8 cellular contexts compared by ENCODE assay signal in the genomic region with DNA sequence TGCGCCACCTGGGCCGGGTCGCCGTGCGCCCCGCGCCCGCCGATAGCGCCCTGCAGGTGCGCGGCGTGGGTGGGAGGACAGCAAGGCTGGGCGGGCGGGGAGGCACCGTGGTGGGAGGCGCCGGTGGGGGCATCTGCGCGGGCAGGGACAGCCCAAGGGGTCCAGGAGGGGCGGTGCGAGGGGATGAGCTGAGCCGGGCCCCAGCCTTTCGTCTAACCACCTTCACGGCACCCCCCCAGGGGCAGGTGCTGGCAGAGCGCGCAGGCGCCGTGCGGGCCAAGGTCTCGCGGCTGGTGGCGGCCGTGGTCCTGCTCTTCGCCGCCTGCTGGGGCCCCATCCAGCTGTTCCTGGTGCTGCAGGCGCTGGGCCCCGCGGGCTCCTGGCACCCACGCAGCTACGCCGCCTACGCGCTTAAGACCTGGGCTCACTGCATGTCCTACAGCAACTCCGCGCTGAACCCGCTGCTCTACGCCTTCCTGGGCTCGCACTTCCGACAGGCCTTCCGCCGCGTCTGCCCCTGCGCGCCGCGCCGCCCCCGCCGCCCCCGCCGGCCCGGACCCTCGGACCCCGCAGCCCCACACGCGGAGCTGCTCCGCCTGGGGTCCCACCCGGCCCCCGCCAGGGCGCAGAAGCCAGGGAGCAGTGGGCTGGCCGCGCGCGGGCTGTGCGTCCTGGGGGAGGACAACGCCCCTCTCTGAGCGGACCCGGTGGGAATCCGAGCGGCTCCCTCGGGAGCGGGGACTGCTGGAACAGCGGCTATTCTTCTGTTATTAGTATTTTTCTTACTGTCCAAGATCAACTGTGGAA. TPM values are rescaled to one million over a fixed set of nuclear protein-coding genes. Genes with fewer than 3 reads are reported as not detected.
A peak's percentile ranks its signal among the peaks of the same experiment; 100 is the strongest.
DNase-seq lines count a peak whose midpoint lies in the region; ATAC-seq and TF ChIP-seq lines count a peak whose summit lies in the region.

No MANE protein-coding gene starts in this region.

- no peaks in the 10 kb centered on the region for H3K36me3 Mint-ChIP-seq in T-helper 17 cell (ENCODE audit: low read depth)

- H3K27ac ChIP-seq in BLaER1 treated with 17β-estradiol and CSF1 and Interleukin-3, amounts not matched to agents 10 nM and 100 nM, result no peak overlapping the region
- no peak overlapping the region for H3K27ac ChIP-seq in body of pancreas
- no peak overlapping the region for H3K27ac ChIP-seq in neuronal stem cell (replicated peaks; ENCODE audit: low read length)

- no peak for TF ChIP-seq POLR2A in body of pancreas (IDR thresholded peaks at IDR 0.05)

- intact Hi-C loops in body of pancreas (cut with DNase I), result no loop called here

- peak overlapping the region; percentile 91 for H3K27ac Mint-ChIP-seq in T-helper 17 cell

- no peaks in the 10 kb centered on the region for H3K27me3 Mint-ChIP-seq in T-helper 17 cell

- peak overlapping the region; percentile 55 for H3K23ac ChIP-seq in neuronal stem cell (ENCODE audit: low read depth, low read length, poor library complexity)

- H2BK5ac ChIP-seq in neuronal stem cell (ENCODE audit: low read length), result peak overlapping the region; percentile 84

- peaks cover 50 to 55% (median 52%) of the 10 kb centered on the region in 10 experiments for H3K4me1 ChIP-seq in BLaER1 treated with 17β-estradiol and CSF1 and Interleukin-3, amounts not matched to agents 10 nM and 100 nM
- H3K4me1 ChIP-seq in body of pancreas (peaks cover 50% of the 10 kb centered on the region), neuronal stem cell (ENCODE audit: control insufficient read depth in 2 of 2, insufficient read depth in 1 of 2, low read depth in 1 of 2, low read length in 2 of 2) (peaks cover 5 to 11% of the 10 kb centered on the region in 2 donors)

- no peak overlapping the region for H2AFZ ChIP-seq in neuronal stem cell (ENCODE audit: low read length)

- peak in 2 of 7 experiments; percentile 6 for TF ChIP-seq CTCF in body of pancreas (IDR thresholded peaks at IDR 0.05)

- peak overlapping the region; percentile 78 for H3K18ac ChIP-seq in neuronal stem cell (ENCODE audit: low read length)

- no peaks in the 10 kb centered on the region for H3K79me1 ChIP-seq in neuronal stem cell (ENCODE audit: low read depth, low read length)

- H3K9ac ChIP-seq in BLaER1 treated with 17β-estradiol and CSF1 and Interleukin-3, amounts not matched to agents 10 nM and 100 nM, result peak overlapping the region in 5 of 11 experiments; percentile 5 to 42 (median 14); a peak in 4 of 22 replicates
- peak overlapping the region; percentile 70 for H3K9ac ChIP-seq in neuronal stem cell (ENCODE audit: low read depth, low read length, poor library complexity)

- peak overlapping the region; percentile 89 for H3K4me3 Mint-ChIP-seq in T-helper 17 cell

- H3K9me3 ChIP-seq in BLaER1 treated with 17β-estradiol and CSF1 and Interleukin-3, amounts not matched to agents 10 nM and 100 nM (replicated peaks in 1 of 11), result no peaks in the 10 kb centered on the region
- H3K9me3 ChIP-seq in T-helper 17 cell (ENCODE audit: control insufficient read depth, low read length, poor library complexity, severe bottlenecking) (no peaks in the 10 kb centered on the region), body of pancreas (no peaks in the 10 kb centered on the region), neuronal stem cell (replicated peaks in 1 of 2; ENCODE audit: control insufficient read depth in 2 of 2, insufficient read depth in 1 of 2, low read depth in 1 of 2, low read length in 2 of 2) (no peaks in the 10 kb centered on the region)

- H3K4me2 ChIP-seq in BLaER1 treated with 17β-estradiol and CSF1 and Interleukin-3, amounts not matched to agents 10 nM and 100 nM, result peak overlapping the region; percentile 70 to 84 (median 77)
- peak overlapping the region; percentile 54 for H3K4me2 ChIP-seq in neuronal stem cell (ENCODE audit: insufficient read depth, low read length, poor library complexity, severe bottlenecking)

- H3K4me1 Mint-ChIP-seq in T-helper 17 cell, result peaks cover 12% of the 10 kb centered on the region

- DNase-seq in T-helper 17 cell, result peak; percentile 58 to 67 (median 60)
- peak in 2 of 4 donors; percentile 55 to 68 for DNase-seq in body of pancreas
- no peak for DNase-seq in neuronal stem cell (ENCODE audit: low spot score)
- no peak for DNase-seq in DMS114 treated with DMSO at 0.1 percent for 48 hours (lab: John Stamatoyannopoulos, UW; ENCODE audit: unreplicated experiment)

- H3K27me3 ChIP-seq in BLaER1 treated with 17β-estradiol and CSF1 and Interleukin-3, amounts not matched to agents 10 nM and 100 nM, result peaks cover 59 to 76% (median 63%) of the 10 kb centered on the region in 11 experiments
- H3K27me3 ChIP-seq in body of pancreas (peaks cover 0 to 22% of the 10 kb centered on the region in 2 donors), neuronal stem cell (ENCODE audit: control insufficient read depth in 3 of 3, insufficient read depth in 3 of 3, low read depth in 1 of 3, low read length in 3 of 3) (peaks cover 0 to 49% (median 24%) of the 10 kb centered on the region in 3 experiments)

- ATAC-seq in HG02642 (IDR thresholded peaks at IDR 0.05; ENCODE audit: poor library complexity, unreplicated experiment), result peak; percentile 29
- peak; percentile 64 for ATAC-seq in T-helper 17 cell
- peak; percentile 5 for ATAC-seq in body of pancreas
- ATAC-seq in GM21723 (IDR thresholded peaks at IDR 0.05; ENCODE audit: unreplicated experiment), result no peak
- ATAC-seq in GM19467 (IDR thresholded peaks at IDR 0.05; ENCODE audit: unreplicated experiment), result no peak

- H3K14ac ChIP-seq in neuronal stem cell (ENCODE audit: low read length), result peak overlapping the region; percentile 89

- H2BK15ac ChIP-seq in neuronal stem cell (ENCODE audit: low read length), result peak overlapping the region; percentile 89

- H4K8ac ChIP-seq in neuronal stem cell (ENCODE audit: low read depth, low read length), result no peak overlapping the region

- peak overlapping the region; percentile 11 for H3K4ac ChIP-seq in neuronal stem cell (ENCODE audit: low read length)

- peak overlapping the region; percentile 90 for H2AK5ac ChIP-seq in neuronal stem cell (ENCODE audit: low read depth, low read length)

- peak overlapping the region; percentile 54 for H2BK120ac ChIP-seq in neuronal stem cell (ENCODE audit: low read depth, low read length)

- H2BK12ac ChIP-seq in neuronal stem cell (ENCODE audit: low read length), result peak overlapping the region; percentile 73

- H4K91ac ChIP-seq in neuronal stem cell (ENCODE audit: low read depth, low read length, poor library complexity), result no peak overlapping the region

- no peaks in the 10 kb centered on the region for H3K36me3 ChIP-seq in BLaER1 treated with 17β-estradiol and CSF1 and Interleukin-3, amounts not matched to agents 10 nM and 100 nM
- H3K36me3 ChIP-seq in body of pancreas (replicated peaks in 1 of 2; ENCODE audit: insufficient read depth in 1 of 2, low read depth in 2 of 2) (no peaks in the 10 kb centered on the region), neuronal stem cell (replicated peaks in 1 of 2; ENCODE audit: control insufficient read depth in 2 of 2, insufficient read depth in 2 of 2, low read length in 2 of 2) (peaks cover 0 to 14% of the 10 kb centered on the region in 2 donors)

- H4K20me1 ChIP-seq in BLaER1 treated with 17β-estradiol and CSF1 and Interleukin-3, amounts not matched to agents 10 nM and 100 nM, result peaks cover 0 to 36% (median 23%) of the 10 kb centered on the region in 11 experiments; a peak in 17 of 22 replicates

- peak overlapping the region; percentile 25 to 56 (median 38); a peak in 15 of 20 replicates for H3K4me3 ChIP-seq in BLaER1 treated with 17β-estradiol and CSF1 and Interleukin-3, amounts not matched to agents 10 nM and 100 nM
- H3K4me3 ChIP-seq in body of pancreas (no peak overlapping the region), neuronal stem cell (ENCODE audit: low read length in 2 of 2) (peak overlapping the region in 1 of 2 donors; percentile 55)

- 5 to 6% methylated on average over 3 to 50 of the region's 84 CpGs for WGBS in body of pancreas, 2 donors
- no CpG with 5 or more reads among the region's 84 CpGs for WGBS in neuronal stem cell (ENCODE audit: extremely low coverage in 2 of 2, insufficient read length in 2 of 2, insufficient replicate concordance in 1 of 2), 2 donors

RNA-seq across cellular contexts. Expression of gene KISS1R, which starts 3.1 kb away (rescaled TPM):
- total RNA-seq in T-helper 17 cell, result under 1 TPM; 0.94 to 0.99 TPM
- total RNA-seq in body of pancreas, result 1 to 10 TPM in 1 of 2 donors, not detected in 1; 3.3 TPM
- polyA plus RNA-seq in neuronal stem cell (2013, experiment 1 of 2), result 0.29 TPM
- polyA plus RNA-seq in neuronal stem cell (2013, experiment 2 of 2), result 0.39 TPM

RNA-seq across cellular contexts. Expression of gene ARID3A, which starts 5.6 kb away (rescaled TPM):
- total RNA-seq in T-helper 17 cell (10 to 100 TPM in 1 of 2 donors, 1 to 10 TPM in 1; 8.1 to 11.8 TPM), body of pancreas (1 to 10 TPM; 3.1 to 5.9 TPM)
- 61.6 TPM for polyA plus RNA-seq in neuronal stem cell (2013, experiment 1 of 2)
- 65.4 TPM for polyA plus RNA-seq in neuronal stem cell (2013, experiment 2 of 2)

RNA-seq across cellular contexts. Expression of gene R3HDM4, which starts 7.2 kb away (rescaled TPM):
- total RNA-seq in T-helper 17 cell (100 to 1,000 TPM; 233 to 243 TPM), body of pancreas (10 to 100 TPM; 11.2 to 34.0 TPM)
- 52.8 TPM for polyA plus RNA-seq in neuronal stem cell (2013, experiment 1 of 2)
- polyA plus RNA-seq in neuronal stem cell (2013, experiment 2 of 2), result 52.4 TPM

RNA-seq across cellular contexts. Expression of gene RNU6-9, which starts 27.0 kb away (rescaled TPM):
- total RNA-seq in T-helper 17 cell (not detected), body of pancreas (not detected)
- not detected for polyA plus RNA-seq in neuronal stem cell (2013, experiment 1 of 2)
- polyA plus RNA-seq in neuronal stem cell (2013, experiment 2 of 2), result not detected

RNA-seq across cellular contexts. Expression of gene MED16, which starts 27.3 kb away (rescaled TPM):
- 10 to 100 TPM; 59.6 to 71.3 TPM for total RNA-seq in T-helper 17 cell
- 10 to 100 TPM; 35.0 to 49.8 TPM for total RNA-seq in body of pancreas
- 33.3 TPM for polyA plus RNA-seq in neuronal stem cell (2013, experiment 1 of 2)
- polyA plus RNA-seq in neuronal stem cell (2013, experiment 2 of 2), result 32.9 TPM

Comparison
In these comparisons a context has a peak if more than half of its experiments do, and no peak if none do; other contexts are left out.
1. H3K4me3 ChIP-seq: peak in BLaER1 treated with 17β-estradiol and CSF1 and Interleukin-3, amounts not matched to agents 10 nM and 100 nM (10 of 10); none in body of pancreas (0 of 2).
2. ATAC-seq: peak in HG02642 (single experiment), T-helper 17 cell (single experiment) and body of pancreas (single experiment); none in GM21723 (single experiment) and GM19467 (single experiment).
3. DNase-seq: peak in T-helper 17 cell (3 of 3); none in neuronal stem cell (single experiment) and DMS114 treated with DMSO at 0.1 percent for 48 hours (single experiment).
4. RNA of gene R3HDM4, which starts 7.2 kb away (total RNA-seq): 233 to 243 TPM in T-helper 17 cell; 11.2 to 34.0 TPM in body of pancreas; every median in the first group is over 4 times any median in the second.